ENCODE assay signal across 1 cellular context in the genomic region with DNA sequence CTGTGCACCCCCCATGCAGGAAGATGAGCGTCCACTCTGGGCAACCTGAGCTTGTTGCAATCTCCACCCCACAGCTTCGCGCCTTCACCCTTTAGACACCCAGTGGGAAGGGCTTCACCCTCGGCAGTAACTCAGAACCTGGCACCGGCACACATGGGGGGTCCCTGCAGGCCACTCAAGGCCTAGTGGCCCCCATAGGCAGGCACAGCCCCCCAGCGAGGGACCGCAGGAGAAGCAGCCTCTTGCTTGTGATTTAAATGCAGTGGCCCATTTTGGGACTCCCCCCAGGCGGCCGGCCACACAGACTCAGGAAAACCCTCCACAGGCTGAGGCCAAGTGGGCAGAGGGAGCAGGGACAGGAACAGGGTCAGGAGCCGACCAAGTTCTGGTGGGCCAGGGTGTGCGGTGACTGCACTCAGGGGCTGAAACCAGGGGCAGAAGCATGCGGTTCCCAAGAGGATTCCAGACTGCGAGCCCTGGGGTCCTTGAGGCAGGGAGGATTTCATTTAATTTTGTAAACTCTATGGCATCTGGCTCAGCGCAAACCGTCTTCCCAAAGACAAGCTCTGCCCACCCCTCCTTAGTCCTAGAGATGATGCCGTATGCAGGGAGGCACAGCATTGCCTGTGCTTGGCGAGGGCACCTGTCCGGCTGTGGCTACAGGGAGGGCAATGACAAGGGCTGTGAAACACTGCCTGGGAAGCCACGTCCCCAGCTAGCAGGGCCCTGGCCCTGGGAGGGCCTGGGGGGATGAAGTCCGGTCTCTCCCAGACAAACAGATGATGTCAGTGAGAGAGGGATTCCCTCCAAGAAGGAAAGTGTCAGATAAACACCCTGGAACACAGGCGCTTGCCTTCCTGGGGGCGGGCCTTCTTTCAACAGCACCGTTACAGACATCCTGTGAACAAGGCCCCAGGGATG.
TF ChIP-seq lines count a peak whose summit lies in the region.

No MANE protein-coding gene starts in this region.

TF ChIP-seq in HepG2, 621 proteins besides CTCF, POLR2A, EP300 and RAD21 (continued from another document and continues in another):
- TF ChIP-seq ZBTB4 (CRISPR knock-in tag; IDR thresholded peaks at IDR 0.05; ENCODE audit: borderline replicate concordance) (0 out of 2 replicates have a peak, but pooled peaks have one; percentile 72), CHD4 (IDR thresholded peaks at IDR 0.05; ENCODE audit: borderline replicate concordance, low read length) (no peak; the same call in 1 of the 2 replicates), ZFP41 (CRISPR knock-in tag; IDR thresholded peaks at IDR 0.05; ENCODE audit: borderline replicate concordance) (no peak), ZKSCAN8 (CRISPR knock-in tag; IDR thresholded peaks at IDR 0.05; ENCODE audit: borderline replicate concordance) (peak; percentile 72; the same call in 1 of the 2 replicates), RCOR2 (CRISPR knock-in tag; IDR thresholded peaks at IDR 0.05) (peak; percentile 92), FOXA1 (IDR thresholded peaks at IDR 0.05) (no peak), FOXA1 (CRISPR knock-in tag; IDR thresholded peaks at IDR 0.05) (peak; percentile 72; the same call in 1 of the 2 replicates), ZBTB38 (CRISPR knock-in tag; IDR thresholded peaks at IDR 0.05) (peak; percentile 95), ZSCAN25 (CRISPR knock-in tag; IDR thresholded peaks at IDR 0.05) (peak; percentile 48; the same call in 1 of the 2 replicates), BCLAF1 (IDR thresholded peaks at IDR 0.05) (no peak), ATF5 (CRISPR knock-in tag; IDR thresholded peaks at IDR 0.05; ENCODE audit: low read depth) (peak; percentile 56; the same call in 1 of the 2 replicates), HOXA3 (CRISPR knock-in tag; IDR thresholded peaks at IDR 0.05) (peak; percentile 84), SOX5 (CRISPR knock-in tag; IDR thresholded peaks at IDR 0.05; ENCODE audit: borderline replicate concordance) (peak; percentile 84), ISL2 (CRISPR knock-in tag; IDR thresholded peaks at IDR 0.05) (0 out of 2 replicates have a peak, but pooled peaks have one; percentile 19), SMC3 (IDR thresholded peaks at IDR 0.05; ENCODE audit: low read length) (no peak), ZNF784 (CRISPR knock-in tag; IDR thresholded peaks at IDR 0.05; ENCODE audit: borderline replicate concordance) (peak; percentile 71; the same call in 1 of the 2 replicates), POLR2G (IDR thresholded peaks at IDR 0.05; ENCODE audit: low read depth, low read length) (peak; percentile 56), SIX1 (CRISPR knock-in tag; IDR thresholded peaks at IDR 0.05; ENCODE audit: borderline replicate concordance) (peak; percentile 66; the same call in 1 of the 2 replicates), MYC (CRISPR knock-in tag; IDR thresholded peaks at IDR 0.05; ENCODE audit: borderline replicate concordance) (peak; percentile 50; the same call in 1 of the 2 replicates), ZNF792 (CRISPR knock-in tag; IDR thresholded peaks at IDR 0.05) (peak; percentile 91), RARA (CRISPR knock-in tag; IDR thresholded peaks at IDR 0.05) (peak; percentile 87), GABPA (IDR thresholded peaks at IDR 0.05; ENCODE audit: low read depth, low read length) (no peak), GABPA (CRISPR knock-in tag; IDR thresholded peaks at IDR 0.05; ENCODE audit: low read depth) (peak; percentile 59), NCOA5 (CRISPR knock-in tag; IDR thresholded peaks at IDR 0.05) (no peak), CSRNP1 (CRISPR knock-in tag; IDR thresholded peaks at IDR 0.05) (peak; percentile 66; the same call in 1 of the 2 replicates), ZSCAN21 (CRISPR knock-in tag; IDR thresholded peaks at IDR 0.05; ENCODE audit: borderline replicate concordance) (peak; percentile 87), MZF1 (CRISPR knock-in tag; IDR thresholded peaks at IDR 0.05; ENCODE audit: borderline replicate concordance) (0 out of 2 replicates have a peak, but pooled peaks have one; percentile 31), STAT5B (CRISPR knock-in tag; IDR thresholded peaks at IDR 0.05) (no peak), GMEB2 (CRISPR knock-in tag; IDR thresholded peaks at IDR 0.05; ENCODE audit: low read depth) (0 out of 2 replicates have a peak, but pooled peaks have one; percentile 22), ZNF337 (CRISPR knock-in tag; IDR thresholded peaks at IDR 0.05; ENCODE audit: borderline replicate concordance, low read depth) (peak; percentile 49; the same call in 1 of the 2 replicates), BCL6 (CRISPR knock-in tag; IDR thresholded peaks at IDR 0.05) (peak; percentile 75), NFIB (CRISPR knock-in tag; IDR thresholded peaks at IDR 0.05; ENCODE audit: borderline replicate concordance) (no peak), SP4 (CRISPR knock-in tag; IDR thresholded peaks at IDR 0.05) (no peak), MEIS2 (CRISPR knock-in tag; IDR thresholded peaks at IDR 0.05) (peak; percentile 88)
- TF ChIP-seq, protein P1, sequence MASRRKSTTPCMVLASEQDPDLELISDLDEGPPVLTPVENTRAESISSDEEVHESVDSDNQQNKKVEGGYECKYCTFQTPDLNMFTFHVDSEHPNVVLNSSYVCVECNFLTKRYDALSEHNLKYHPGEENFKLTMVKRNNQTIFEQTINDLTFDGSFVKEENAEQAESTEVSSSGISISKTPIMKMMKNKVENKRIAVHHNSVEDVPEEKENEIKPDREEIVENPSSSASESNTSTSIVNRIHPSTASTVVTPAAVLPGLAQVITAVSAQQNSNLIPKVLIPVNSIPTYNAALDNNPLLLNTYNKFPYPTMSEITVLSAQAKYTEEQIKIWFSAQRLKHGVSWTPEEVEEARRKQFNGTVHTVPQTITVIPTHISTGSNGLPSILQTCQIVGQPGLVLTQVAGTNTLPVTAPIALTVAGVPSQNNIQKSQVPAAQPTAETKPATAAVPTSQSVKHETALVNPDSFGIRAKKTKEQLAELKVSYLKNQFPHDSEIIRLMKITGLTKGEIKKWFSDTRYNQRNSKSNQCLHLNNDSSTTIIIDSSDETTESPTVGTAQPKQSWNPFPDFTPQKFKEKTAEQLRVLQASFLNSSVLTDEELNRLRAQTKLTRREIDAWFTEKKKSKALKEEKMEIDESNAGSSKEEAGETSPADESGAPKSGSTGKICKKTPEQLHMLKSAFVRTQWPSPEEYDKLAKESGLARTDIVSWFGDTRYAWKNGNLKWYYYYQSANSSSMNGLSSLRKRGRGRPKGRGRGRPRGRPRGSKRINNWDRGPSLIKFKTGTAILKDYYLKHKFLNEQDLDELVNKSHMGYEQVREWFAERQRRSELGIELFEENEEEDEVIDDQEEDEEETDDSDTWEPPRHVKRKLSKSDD (CRISPR knock-in tag; IDR thresholded peaks at IDR 0.05; ENCODE audit: low read depth): peak; percentile 65
- TF ChIP-seq, protein P2, sequence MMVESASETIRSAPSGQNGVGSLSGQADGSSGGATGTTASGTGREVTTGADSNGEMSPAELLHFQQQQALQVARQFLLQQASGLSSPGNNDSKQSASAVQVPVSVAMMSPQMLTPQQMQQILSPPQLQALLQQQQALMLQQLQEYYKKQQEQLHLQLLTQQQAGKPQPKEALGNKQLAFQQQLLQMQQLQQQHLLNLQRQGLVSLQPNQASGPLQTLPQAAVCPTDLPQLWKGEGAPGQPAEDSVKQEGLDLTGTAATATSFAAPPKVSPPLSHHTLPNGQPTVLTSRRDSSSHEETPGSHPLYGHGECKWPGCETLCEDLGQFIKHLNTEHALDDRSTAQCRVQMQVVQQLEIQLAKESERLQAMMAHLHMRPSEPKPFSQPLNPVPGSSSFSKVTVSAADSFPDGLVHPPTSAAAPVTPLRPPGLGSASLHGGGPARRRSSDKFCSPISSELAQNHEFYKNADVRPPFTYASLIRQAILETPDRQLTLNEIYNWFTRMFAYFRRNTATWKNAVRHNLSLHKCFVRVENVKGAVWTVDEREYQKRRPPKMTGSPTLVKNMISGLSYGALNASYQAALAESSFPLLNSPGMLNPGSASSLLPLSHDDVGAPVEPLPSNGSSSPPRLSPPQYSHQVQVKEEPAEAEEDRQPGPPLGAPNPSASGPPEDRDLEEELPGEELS (CRISPR knock-in tag; IDR thresholded peaks at IDR 0.05): peak; percentile 89
- TF ChIP-seq, protein P3, sequence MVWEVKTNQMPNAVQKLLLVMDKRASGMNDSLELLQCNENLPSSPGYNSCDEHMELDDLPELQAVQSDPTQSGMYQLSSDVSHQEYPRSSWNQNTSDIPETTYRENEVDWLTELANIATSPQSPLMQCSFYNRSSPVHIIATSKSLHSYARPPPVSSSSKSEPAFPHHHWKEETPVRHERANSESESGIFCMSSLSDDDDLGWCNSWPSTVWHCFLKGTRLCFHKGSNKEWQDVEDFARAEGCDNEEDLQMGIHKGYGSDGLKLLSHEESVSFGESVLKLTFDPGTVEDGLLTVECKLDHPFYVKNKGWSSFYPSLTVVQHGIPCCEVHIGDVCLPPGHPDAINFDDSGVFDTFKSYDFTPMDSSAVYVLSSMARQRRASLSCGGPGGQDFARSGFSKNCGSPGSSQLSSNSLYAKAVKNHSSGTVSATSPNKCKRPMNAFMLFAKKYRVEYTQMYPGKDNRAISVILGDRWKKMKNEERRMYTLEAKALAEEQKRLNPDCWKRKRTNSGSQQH (CRISPR knock-in tag; IDR thresholded peaks at IDR 0.05; ENCODE audit: low read depth): no peak
